Comparison of ENCODE assay signal across 8 cellular contexts in the genomic region with DNA sequence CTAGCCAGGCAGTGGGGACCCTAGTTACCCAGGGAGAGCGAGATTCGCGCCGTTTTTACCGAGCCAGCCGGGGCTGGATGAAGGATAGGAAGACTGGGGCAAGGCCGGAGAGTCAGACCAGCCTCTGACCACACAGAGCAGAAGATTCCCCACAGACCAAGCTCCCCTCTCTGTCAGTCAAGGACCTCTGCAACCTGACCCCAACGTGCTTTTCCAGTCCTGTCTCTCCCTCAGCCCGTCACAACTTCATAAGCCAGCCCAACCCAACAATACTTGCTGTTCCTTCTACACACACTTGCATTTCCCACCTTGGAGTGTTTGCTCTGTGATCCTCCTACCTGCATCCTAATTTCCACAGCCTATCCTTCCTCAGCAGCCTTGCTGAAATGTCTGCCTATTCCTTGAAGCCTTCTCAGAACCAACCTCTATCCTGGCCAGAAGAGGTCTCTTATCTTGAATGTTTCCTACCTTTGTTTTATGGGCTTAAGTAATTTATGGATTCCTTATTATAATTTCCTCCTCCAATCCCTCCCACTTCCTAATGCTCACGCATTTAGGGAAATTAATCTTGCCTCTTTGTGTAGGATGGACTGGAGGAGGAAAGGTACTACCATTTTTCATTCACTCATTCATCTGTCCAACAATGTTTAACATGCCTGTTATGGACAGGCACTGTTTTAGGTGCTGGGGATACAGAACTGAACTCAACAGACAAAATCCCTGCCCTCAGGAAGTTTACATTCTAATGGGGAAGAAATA. TPM values are rescaled to one million over a fixed set of nuclear protein-coding genes. Genes with fewer than 3 reads are reported as not detected.
DNase-seq lines count a peak whose midpoint lies in the region; ATAC-seq lines count a peak whose summit lies in the region.

A gene (minus strand): TSS at position 424 of the 759 bp plus-strand sequence. CDS start 751 bp downstream, outside the sequence.

- H3K36me3 ChIP-seq in skeletal muscle satellite cell (ENCODE audit: insufficient read depth, low read length), result no peaks in the 10 kb centered on the region

- H3K4me3 ChIP-seq in iPS-11a (ENCODE audit: low read depth, low read length) (peak within 1 kb of the TSS; percentile 44), skeletal muscle satellite cell (ENCODE audit: low read length) (peak within 1 kb of the TSS; percentile 76)

- peaks cover 27% of the 10 kb centered on the region for H3K27me3 ChIP-seq in skeletal muscle satellite cell (ENCODE audit: control insufficient read depth, insufficient read depth, low read length)

- DNase-seq in activated naive CD4-positive, alpha-beta T cell treated with Interleukin-2 at 50 U/mL for 16 hours, result no peak
- DNase-seq in activated naive CD8-positive, alpha-beta T cell treated with anti-CD3 and anti-CD28 coated beads, Interleukin-2, amount 50 U/mL, for 24 hours, result no peak
- DNase-seq in NCI-H2081 (lab: John Stamatoyannopoulos, UW) (no peak), GM19240 (ENCODE audit: insufficient read length, low spot score) (no peak), NCI-H774 (lab: John Stamatoyannopoulos, UW) (no peak)

- H3K4me1 Mint-ChIP-seq in activated naive CD4-positive, alpha-beta T cell treated with anti-CD3 and anti-CD28 coated beads, Interleukin-2, amount 50 U/mL, for 24 hours, result peaks cover 20% of the 10 kb centered on the region
- peaks cover 17% of the 10 kb centered on the region for H3K4me1 Mint-ChIP-seq in activated naive CD8-positive, alpha-beta T cell treated with anti-CD3 and anti-CD28 coated beads, Interleukin-2, amount 50 U/mL, for 24 hours

- H3K36me3 Mint-ChIP-seq in activated naive CD4-positive, alpha-beta T cell treated with anti-CD3 and anti-CD28 coated beads, Interleukin-2, amount 50 U/mL, for 24 hours, result no peaks in the 10 kb centered on the region
- no peaks in the 10 kb centered on the region for H3K36me3 Mint-ChIP-seq in activated naive CD8-positive, alpha-beta T cell treated with anti-CD3 and anti-CD28 coated beads, Interleukin-2, amount 50 U/mL, for 24 hours (ENCODE audit: low read depth)

- H3K9me3 Mint-ChIP-seq in activated naive CD4-positive, alpha-beta T cell treated with anti-CD3 and anti-CD28 coated beads, Interleukin-2, amount 50 U/mL, for 24 hours, result no peaks in the 10 kb centered on the region
- H3K9me3 Mint-ChIP-seq in activated naive CD8-positive, alpha-beta T cell treated with anti-CD3 and anti-CD28 coated beads, Interleukin-2, amount 50 U/mL, for 24 hours, result no peaks in the 10 kb centered on the region

- no peaks in the 10 kb centered on the region for H3K9me3 ChIP-seq in skeletal muscle satellite cell (replicated peaks; ENCODE audit: low read length)

- peak within 1 kb of the TSS; percentile 81 for H3K4me3 Mint-ChIP-seq in activated naive CD4-positive, alpha-beta T cell treated with anti-CD3 and anti-CD28 coated beads, Interleukin-2, amount 50 U/mL, for 24 hours
- peak within 1 kb of the TSS; percentile 76 for H3K4me3 Mint-ChIP-seq in activated naive CD8-positive, alpha-beta T cell treated with anti-CD3 and anti-CD28 coated beads, Interleukin-2, amount 50 U/mL, for 24 hours

- peak within 1 kb of the TSS; percentile 42 for H3K27ac Mint-ChIP-seq in activated naive CD4-positive, alpha-beta T cell treated with anti-CD3 and anti-CD28 coated beads, Interleukin-2, amount 50 U/mL, for 24 hours
- H3K27ac Mint-ChIP-seq in activated naive CD8-positive, alpha-beta T cell treated with anti-CD3 and anti-CD28 coated beads, Interleukin-2, amount 50 U/mL, for 24 hours, result peak within 1 kb of the TSS; percentile 75

- peaks cover 1% of the 10 kb centered on the region for H3K27me3 Mint-ChIP-seq in activated naive CD4-positive, alpha-beta T cell treated with anti-CD3 and anti-CD28 coated beads, Interleukin-2, amount 50 U/mL, for 24 hours
- H3K27me3 Mint-ChIP-seq in activated naive CD8-positive, alpha-beta T cell treated with anti-CD3 and anti-CD28 coated beads, Interleukin-2, amount 50 U/mL, for 24 hours, result peaks cover 18% of the 10 kb centered on the region

- H3K9ac ChIP-seq in skeletal muscle satellite cell (ENCODE audit: low read depth, low read length), result peak within 1 kb of the TSS; percentile 62

- peaks cover 10% of the 10 kb centered on the region for H3K4me1 ChIP-seq in skeletal muscle satellite cell (ENCODE audit: control insufficient read depth, insufficient read depth, low read length)

- H3K4me2 ChIP-seq in skeletal muscle satellite cell (ENCODE audit: low read length), result peak within 1 kb of the TSS; percentile 93

- ATAC-seq in activated naive CD8-positive, alpha-beta T cell treated with anti-CD3 and anti-CD28 coated beads, Interleukin-2, amount 50 U/mL, for 24 hours, result no peak

RNA-seq across cellular contexts. Expression of the gene that starts here (rescaled TPM):
- total RNA-seq in skeletal muscle satellite cell (2012; rRNA removed), result 2.5 and 15.9 TPM in 2 replicates
